ENCODE assay signal across 1 cellular context in genomic region chr19:1122972-1123363, GRCh38.
TF ChIP-seq lines count a peak whose summit lies in the region.

No MANE protein-coding gene starts in this region.

TF ChIP-seq in K562, 482 proteins besides CTCF, POLR2A, EP300 and RAD21 (continued from another document):
- TF ChIP-seq BRF1 (IDR thresholded peaks at IDR 0.05; ENCODE audit: borderline replicate concordance, extremely low read depth, insufficient read length) (no peak), HDGF (IDR thresholded peaks at IDR 0.05) (0 out of 2 replicates have a peak, but pooled peaks have one; percentile 13), CHD2 (IDR thresholded peaks at IDR 0.05; ENCODE audit: low read depth, low read length) (peak; percentile 64), JUND (IDR thresholded peaks at IDR 0.05; ENCODE audit: borderline replicate concordance, low read depth, low read length) (peak; percentile 8; the same call in 1 of the 2 replicates), JUND (tag; IDR thresholded peaks at IDR 0.05; ENCODE audit: borderline replicate concordance, low read depth, low read length) (no peak), SP1 (CRISPR knock-in tag; IDR thresholded peaks at IDR 0.05) (peak; percentile 100), SPI1 (IDR thresholded peaks at IDR 0.05; ENCODE audit: borderline replicate concordance, low read depth, low read length) (0 out of 2 replicates have a peak, but pooled peaks have one; percentile 7), UBTF (IDR thresholded peaks at IDR 0.05; ENCODE audit: borderline replicate concordance in 1 of 2, low read depth in 2 of 2, low read length in 2 of 2) (peak in 1 of 2 experiments; percentile 96; a peak in 1 of 4 replicates), CREM (IDR thresholded peaks at IDR 0.05; ENCODE audit: low read depth) (peak; percentile 32; the same call in 1 of the 2 replicates), ZBTB7A (IDR thresholded peaks at IDR 0.05; ENCODE audit: borderline replicate concordance, control insufficient read depth, low read depth, low read length) (peak; percentile 8; the same call in 1 of the 2 replicates), SP2 (IDR thresholded peaks at IDR 0.05; ENCODE audit: extremely low read depth, low read depth, low read length, poor library complexity, severe bottlenecking) (peak; percentile 38), MED1 (CRISPR knock-in tag; IDR thresholded peaks at IDR 0.05; ENCODE audit: borderline replicate concordance) (0 out of 2 replicates have a peak, but pooled peaks have one; percentile 36), ZBED1 (IDR thresholded peaks at IDR 0.05) (no peak), GTF3C2 (IDR thresholded peaks at IDR 0.05; ENCODE audit: borderline replicate concordance, extremely low read depth, insufficient read length) (no peak), HDAC1 (IDR thresholded peaks at IDR 0.05) (no peak), CCNT2 (IDR thresholded peaks at IDR 0.05; ENCODE audit: borderline replicate concordance, extremely low read depth, insufficient read length, low read depth, low read length) (peak; percentile 100), HMGN3 (IDR thresholded peaks at IDR 0.05; ENCODE audit: borderline replicate concordance, extremely low read depth, insufficient read length, low read depth, low read length) (peak; percentile 100), TFAP4 (CRISPR knock-in tag; IDR thresholded peaks at IDR 0.05; ENCODE audit: borderline replicate concordance) (peak; percentile 58; the same call in 1 of the 2 replicates), ZC3H8 (IDR thresholded peaks at IDR 0.05) (peak; percentile 94; the same call in 1 of the 2 replicates), NRF1 (conservative IDR thresholded peaks at IDR 0.05 in 1 of 2, IDR thresholded peaks at IDR 0.05 in 1 of 2) (peak; percentile 60 to 67; a peak in 3 of 4 replicates), E2F3 (CRISPR knock-in tag; IDR thresholded peaks at IDR 0.05) (0 out of 2 replicates have a peak, but pooled peaks have one; percentile 20), PCBP1 (IDR thresholded peaks at IDR 0.05; ENCODE audit: low read depth, low read length, poor library complexity, severe bottlenecking) (peak; percentile 99), PHB2 (IDR thresholded peaks at IDR 0.05; ENCODE audit: low read depth) (no peak), TBL1XR1 (IDR thresholded peaks at IDR 0.05; ENCODE audit: low read length in 2 of 2) (peak in 1 of 2 experiments; percentile 81; a peak in 1 of 4 replicates), NFE2 (IDR thresholded peaks at IDR 0.05; ENCODE audit: low read depth) (no peak), MAX (CRISPR knock-in tag; IDR thresholded peaks at IDR 0.05) (peak; percentile 14; the same call in 1 of the 2 replicates), MBD2 (IDR thresholded peaks at IDR 0.05; ENCODE audit: borderline replicate concordance, low read depth) (peak; percentile 100), E2F8 (IDR thresholded peaks at IDR 0.05; ENCODE audit: low read depth, partially characterized antibody) (peak; percentile 78), HNRNPL (IDR thresholded peaks at IDR 0.05; ENCODE audit: low read depth, low read length) (no peak; the same call in 1 of the 2 replicates)
